18 cellular contexts compared by ENCODE assay signal in the genomic region with DNA sequence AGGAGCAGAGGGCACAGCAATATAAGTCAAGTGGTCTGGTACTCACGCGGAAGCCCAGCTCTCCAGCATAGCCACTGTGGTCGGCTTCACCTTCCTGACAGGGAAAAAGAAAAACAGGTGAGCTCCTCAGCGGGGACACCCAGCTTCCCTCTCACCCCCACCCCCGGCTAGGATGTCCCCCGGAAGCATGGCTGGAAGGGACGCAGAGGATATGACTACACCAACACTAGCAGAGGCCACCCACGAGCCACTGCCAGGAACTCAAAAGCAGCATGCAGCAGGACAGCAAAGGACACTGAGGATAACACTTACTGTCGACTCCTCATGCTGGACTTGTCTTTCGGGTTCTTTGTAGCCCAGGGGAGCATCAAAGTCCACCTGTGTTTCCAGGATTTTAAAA. TPM values are rescaled to one million over a fixed set of nuclear protein-coding genes. Genes with fewer than 3 reads are reported as not detected.
DNase-seq lines count a peak whose midpoint lies in the region; ATAC-seq and TF ChIP-seq lines count a peak whose summit lies in the region.
"Had no signal": no experiment of that assay in that cellular context is flagged by ENCODE, and none has a peak within 500 bp of the region (broad histone marks: within the 10 kb centered on the region; RNA-seq: fewer than 3 reads in every experiment).

No MANE protein-coding gene starts in this region.

- no peak for DNase-seq in activated CD8-positive, alpha-beta memory T cell treated with anti-CD3 and anti-CD28 coated beads, Interleukin-2, amount 10 ng/mL, durations not matched to agents 7 days and 5 days
- DNase-seq in activated CD8-positive, alpha-beta memory T cell treated with anti-CD3 and anti-CD28 coated beads, Interleukin-2, amount 50 U/mL, for 48 hours, result no peak
- DNase-seq in RWPE2 (ENCODE audit: low spot score), result no peak
- DNase-seq in central memory CD8-positive, alpha-beta T cell (ENCODE audit: low spot score in 2 of 2), result no peak
- no peak for DNase-seq in cerebellar nuclear complex (lab: John Stamatoyannopoulos, UW)
- DNase-seq: ACHN; BE2C; CD4-positive, CD25-positive, alpha-beta regulatory T cell; CD8-positive, alpha-beta memory T cell; COR-L47; DMS 273 treated with DMSO at 0.1 percent for 48 hours; DMS53; DND-41; EL; H9 had no signal

- no peak overlapping the region for H3K4me3 ChIP-seq in RWPE2 (ENCODE audit: severe bottlenecking)
- H3K4me3 ChIP-seq: GM12878 had no signal

- CTCF ChIA-PET in activated CD8-positive, alpha-beta memory T cell treated with anti-CD3 and anti-CD28 coated beads, Interleukin-2, amount 10 ng/mL, durations not matched to agents 7 days and 5 days (lab: Charles Lee), result interaction anchor here (1.2 kb wide), 1 partner anchor 9 kb away, joined by 5 read pairs; a partner anchor contains a TSS

- H3K4me1 Mint-ChIP-seq in activated CD8-positive, alpha-beta memory T cell treated with anti-CD3 and anti-CD28 coated beads, Interleukin-2, amount 10 ng/mL, durations not matched to agents 7 days and 5 days, result no peaks in the 10 kb centered on the region
- no peaks in the 10 kb centered on the region for H3K4me1 Mint-ChIP-seq in central memory CD8-positive, alpha-beta T cell
- H3K4me1 Mint-ChIP-seq: CD8-positive, alpha-beta memory T cell had no signal

- H3K27ac ChIP-seq in RWPE2 (ENCODE audit: poor library complexity, severe bottlenecking), result peak overlapping the region; percentile 52

- no peaks in the 10 kb centered on the region for H3K27me3 Mint-ChIP-seq in activated CD8-positive, alpha-beta memory T cell treated with anti-CD3 and anti-CD28 coated beads, Interleukin-2, amount 10 ng/mL, durations not matched to agents 7 days and 5 days
- no peaks in the 10 kb centered on the region for H3K27me3 Mint-ChIP-seq in central memory CD8-positive, alpha-beta T cell
- H3K27me3 Mint-ChIP-seq: CD4-positive, CD25-positive, alpha-beta regulatory T cell; CD8-positive, alpha-beta memory T cell had no signal

- H3K4me1 ChIP-seq in RWPE2 (ENCODE audit: insufficient read depth, poor library complexity, severe bottlenecking), result peaks cover 10% of the 10 kb centered on the region
- H3K4me1 ChIP-seq: BE2C had no signal

- H3K27ac Mint-ChIP-seq in activated CD8-positive, alpha-beta memory T cell treated with anti-CD3 and anti-CD28 coated beads, Interleukin-2, amount 10 ng/mL, durations not matched to agents 7 days and 5 days, result peak overlapping the region; percentile 49
- H3K27ac Mint-ChIP-seq in central memory CD8-positive, alpha-beta T cell (ENCODE audit: low read depth), result peak overlapping the region; percentile 37

- peaks cover 37% of the 10 kb centered on the region for H3K36me3 Mint-ChIP-seq in activated CD8-positive, alpha-beta memory T cell treated with anti-CD3 and anti-CD28 coated beads, Interleukin-2, amount 10 ng/mL, durations not matched to agents 7 days and 5 days
- peaks cover 54% of the 10 kb centered on the region for H3K36me3 Mint-ChIP-seq in central memory CD8-positive, alpha-beta T cell (ENCODE audit: insufficient read depth)

- ATAC-seq in activated CD8-positive, alpha-beta memory T cell treated with anti-CD3 and anti-CD28 coated beads, Interleukin-2, amount 10 ng/mL, durations not matched to agents 7 days and 5 days, result no peak
- ATAC-seq in RWPE2 (ENCODE audit: low read depth) (no peak), GM21723 (IDR thresholded peaks at IDR 0.05; ENCODE audit: unreplicated experiment) (no peak)
- no peak for ATAC-seq in central memory CD8-positive, alpha-beta T cell (replicated peaks; ENCODE audit: extremely low read depth, poor library complexity, severe bottlenecking)
- ATAC-seq: GM12878, HepG2 had no signal

- no peak for TF ChIP-seq CTCF in RWPE2 (IDR thresholded peaks at IDR 0.05; ENCODE audit: poor library complexity, severe bottlenecking)

- H3K36me3 ChIP-seq in RWPE2 (ENCODE audit: low read depth), result peaks cover 75% of the 10 kb centered on the region

- no peaks in the 10 kb centered on the region for H3K27me3 ChIP-seq in RWPE2 (ENCODE audit: insufficient read depth, poor library complexity, severe bottlenecking)
- H3K27me3 ChIP-seq: BE2C had no signal

- no peaks in the 10 kb centered on the region for H3K9me3 Mint-ChIP-seq in activated CD8-positive, alpha-beta memory T cell treated with anti-CD3 and anti-CD28 coated beads, Interleukin-2, amount 10 ng/mL, durations not matched to agents 7 days and 5 days (ENCODE audit: low read depth)
- H3K9me3 Mint-ChIP-seq in central memory CD8-positive, alpha-beta T cell, result no peaks in the 10 kb centered on the region
- H3K9me3 Mint-ChIP-seq: CD4-positive, CD25-positive, alpha-beta regulatory T cell; CD8-positive, alpha-beta memory T cell; H9 had no signal

- H3K4me3 Mint-ChIP-seq in activated CD8-positive, alpha-beta memory T cell treated with anti-CD3 and anti-CD28 coated beads, Interleukin-2, amount 10 ng/mL, durations not matched to agents 7 days and 5 days, result no peak overlapping the region
- H3K4me3 Mint-ChIP-seq in central memory CD8-positive, alpha-beta T cell, result no peak overlapping the region
- H3K4me3 Mint-ChIP-seq: CD4-positive, CD25-positive, alpha-beta regulatory T cell; CD8-positive, alpha-beta memory T cell; H9 had no signal

- H3K9me3 ChIP-seq in RWPE2 (ENCODE audit: severe bottlenecking), result no peaks in the 10 kb centered on the region
- H3K9me3 ChIP-seq: BE2C had no signal

RNA-seq across cellular contexts. Expression of a gene that starts 9.0 kb away (rescaled TPM):
- 10 to 100 TPM; 31.1 to 36.4 TPM for total RNA-seq in activated CD8-positive, alpha-beta memory T cell treated with anti-CD3 and anti-CD28 coated beads, Interleukin-2, amount 10 ng/mL, durations not matched to agents 7 days and 5 days

RNA-seq across cellular contexts. Expression of a gene that starts 22.5 kb away (rescaled TPM):
- 100 to 1,000 TPM in 1 of 2 experiments, 10 to 100 TPM in 1; 80.1 to 111 TPM for total RNA-seq in activated CD8-positive, alpha-beta memory T cell treated with anti-CD3 and anti-CD28 coated beads, Interleukin-2, amount 10 ng/mL, durations not matched to agents 7 days and 5 days

RNA-seq across cellular contexts. Expression of a gene that starts 23.2 kb away (rescaled TPM):
- total RNA-seq in activated CD8-positive, alpha-beta memory T cell treated with anti-CD3 and anti-CD28 coated beads, Interleukin-2, amount 10 ng/mL, durations not matched to agents 7 days and 5 days, result 100 to 1,000 TPM in 1 of 2 experiments, 10 to 100 TPM in 1; 94.8 to 104 TPM

RNA-seq across cellular contexts. Expression of a gene that starts 24.2 kb away (rescaled TPM):
- total RNA-seq in activated CD8-positive, alpha-beta memory T cell treated with anti-CD3 and anti-CD28 coated beads, Interleukin-2, amount 10 ng/mL, durations not matched to agents 7 days and 5 days, result 10 to 100 TPM; 27.0 to 32.4 TPM

RNA-seq across cellular contexts. Expression of a gene that starts 25.0 kb away (rescaled TPM):
- 10 to 100 TPM; 57.8 to 67.0 TPM for total RNA-seq in activated CD8-positive, alpha-beta memory T cell treated with anti-CD3 and anti-CD28 coated beads, Interleukin-2, amount 10 ng/mL, durations not matched to agents 7 days and 5 days
